In genomic region chr17:11768981-11769380, GRCh38 we compare ENCODE assay signal across 24 cellular contexts.
"Had no signal": no experiment of that assay in that cellular context is flagged by ENCODE, and none has a peak within 500 bp of the region (broad histone marks: within the 10 kb centered on the region; RNA-seq: fewer than 3 reads in every experiment).

No MANE protein-coding gene starts in this region.

- H3K4me3 ChIP-seq: ovary, psoas muscle, right lobe of liver, sigmoid colon, stomach, thoracic aorta, thyroid gland, tibial nerve, upper lobe of left lung, vagina had no signal

- H3K27ac ChIP-seq: ovary, parathyroid adenoma, psoas muscle, right lobe of liver, sigmoid colon, stomach, thoracic aorta, thyroid gland, tibial nerve, upper lobe of left lung, vagina had no signal

- DNase-seq: naive thymus-derived CD8-positive, alpha-beta T cell; nephron progenitor cell; occipital lobe; ovary; posterior cingulate gyrus; psoas muscle; right cardiac atrium; right lobe of liver; sigmoid colon; small intestine; stimulated activated CD4-positive, alpha-beta T cell treated with anti-CD3 and anti-CD28 coated beads, Interleukin-15, amount 100 ng/mL, for 24 hours; stimulated activated CD4-positive, alpha-beta T cell treated with anti-CD3 and anti-CD28 coated beads, Interleukin-2, amount 100 ng/mL, for 24 hours; stimulated activated CD4-positive, alpha-beta T cell treated with anti-CD3 and anti-CD28 coated beads, Interleukin-2, amount 100 ng/mL, for 48 hours; stimulated activated CD4-positive, alpha-beta T cell treated with anti-CD3 and anti-CD28 coated beads, Interleukin-4, amount 100 ng/mL, for 24 hours; stimulated activated naive B cell treated with anti-CD40 and anti-IgM and Interleukin-4, amounts not matched to agents 10 μg/mL and 1 μg/mL and 100 μg/mL, for 72 hours; stimulated activated naive CD4-positive, alpha-beta T cell treated with Interleukin-2 at 50 U/mL for 16 hours; stomach; thyroid gland; trophoblast cell had no signal

- H3K9me3 ChIP-seq: ovary, psoas muscle, right lobe of liver, sigmoid colon, stomach, thoracic aorta, thyroid gland, tibial nerve, upper lobe of left lung, vagina had no signal

- ATAC-seq: naive thymus-derived CD8-positive, alpha-beta T cell; psoas muscle; right cardiac atrium; right lobe of liver; stimulated activated naive B cell treated with anti-CD40 and anti-IgM and Interleukin-4, amounts not matched to agents 10 μg/mL and 1 μg/mL and 100 μg/mL, for 72 hours had no signal

- H3K4me1 ChIP-seq: parathyroid adenoma, psoas muscle, right lobe of liver, sigmoid colon, stomach, thyroid gland, tibial nerve, upper lobe of left lung, vagina had no signal

- H3K27me3 ChIP-seq: ovary, sigmoid colon, stomach, thyroid gland, tibial nerve, upper lobe of left lung, vagina had no signal

- H3K36me3 ChIP-seq: ovary, right lobe of liver, sigmoid colon, stomach, thoracic aorta, thyroid gland, tibial nerve, upper lobe of left lung, vagina had no signal
